20 cellular contexts compared by ENCODE assay signal in genomic region chr7:147170341-147171012, GRCh38.
"Had no signal": no experiment of that assay in that cellular context is flagged by ENCODE, and none has a peak within 500 bp of the region (broad histone marks: within the 10 kb centered on the region; RNA-seq: fewer than 3 reads in every experiment).

No MANE protein-coding gene starts in this region.

- H3K27ac ChIP-seq: adrenal gland, esophagus muscularis mucosa, sigmoid colon, suprapubic skin had no signal

- H3K36me3 Mint-ChIP-seq: naive thymus-derived CD8-positive, alpha-beta T cell; type B pancreatic cell had no signal

- H3K4me1 ChIP-seq: adrenal gland, esophagus muscularis mucosa, sigmoid colon, suprapubic skin had no signal

- H3K4me3 Mint-ChIP-seq: activated CD4-positive, alpha-beta T cell treated with anti-CD3 and anti-CD28 coated beads, Interleukin-2, amount 10 ng/mL, durations not matched to agents 7 days and 5 days; naive thymus-derived CD8-positive, alpha-beta T cell; stimulated activated naive CD8-positive, alpha-beta T cell treated with anti-CD3 and anti-CD28 coated beads, Interleukin-15, Interleukin-2, amounts not matched to agents 100 ng/mL and 50 ng/mL, for 24 hours; type B pancreatic cell had no signal

- DNase-seq: activated CD4-positive, alpha-beta T cell treated with anti-CD3 and anti-CD28 coated beads, Interleukin-2, amount 10 ng/mL, durations not matched to agents 7 days and 5 days; activated CD8-positive, alpha-beta memory T cell treated with anti-CD3 and anti-CD28 coated beads, Interleukin-2, amount 50 U/mL, for 4 hours; activated effector memory CD4-positive, alpha-beta T cell treated with Interleukin-2 at 50 U/mL for 16 hours; activated naive CD4-positive, alpha-beta T cell treated with anti-CD3 and anti-CD28 coated beads, Interleukin-2, amount 50 U/mL, for 16 hours; activated T-cell treated with anti-CD3 and anti-CD28 coated beads, Interleukin-2, amount 50 U/mL, for 48 hours; adrenal gland; cerebellar nuclear complex; effector CD8-positive, alpha-beta T cell; left cardiac atrium; mesendoderm; naive thymus-derived CD8-positive, alpha-beta T cell; sigmoid colon; SK-N-SH; stimulated activated CD8-positive, alpha-beta memory T cell treated with anti-CD3 and anti-CD28 coated beads, Interleukin-4, amount 100 ng/mL, for 48 hours; T-helper 1 cell; T-helper 9 cell had no signal

- H3K36me3 ChIP-seq: adrenal gland, esophagus muscularis mucosa, sigmoid colon, suprapubic skin had no signal

- H3K27ac Mint-ChIP-seq: activated CD4-positive, alpha-beta T cell treated with anti-CD3 and anti-CD28 coated beads, Interleukin-2, amount 10 ng/mL, durations not matched to agents 7 days and 5 days; naive thymus-derived CD8-positive, alpha-beta T cell; stimulated activated naive CD8-positive, alpha-beta T cell treated with anti-CD3 and anti-CD28 coated beads, Interleukin-15, Interleukin-2, amounts not matched to agents 100 ng/mL and 50 ng/mL, for 24 hours; type B pancreatic cell had no signal

- H3K27me3 ChIP-seq: adrenal gland, esophagus muscularis mucosa, sigmoid colon, suprapubic skin had no signal

- ATAC-seq: left cardiac atrium; naive thymus-derived CD8-positive, alpha-beta T cell had no signal

- H3K4me1 Mint-ChIP-seq: activated CD4-positive, alpha-beta T cell treated with anti-CD3 and anti-CD28 coated beads, Interleukin-2, amount 10 ng/mL, durations not matched to agents 7 days and 5 days; naive thymus-derived CD8-positive, alpha-beta T cell had no signal

- H3K4me3 ChIP-seq: adrenal gland, esophagus muscularis mucosa, sigmoid colon, suprapubic skin had no signal

- H3K9me3 ChIP-seq: adrenal gland, esophagus muscularis mucosa, sigmoid colon, SK-N-SH, suprapubic skin had no signal

- H3K27me3 Mint-ChIP-seq: activated CD4-positive, alpha-beta T cell treated with anti-CD3 and anti-CD28 coated beads, Interleukin-2, amount 10 ng/mL, durations not matched to agents 7 days and 5 days; naive thymus-derived CD8-positive, alpha-beta T cell; stimulated activated naive CD8-positive, alpha-beta T cell treated with anti-CD3 and anti-CD28 coated beads, Interleukin-15, Interleukin-2, amounts not matched to agents 100 ng/mL and 50 ng/mL, for 24 hours; type B pancreatic cell had no signal
